ENCODE assay signal across 8 cellular contexts in genomic region chr5:139667730-139668063, GRCh38. TPM values are rescaled to one million over a fixed set of nuclear protein-coding genes. Genes with fewer than 3 reads are reported as not detected.
DNase-seq lines count a peak whose midpoint lies in the region; ATAC-seq and TF ChIP-seq lines count a peak whose summit lies in the region.

No MANE protein-coding gene starts in this region.

- peaks cover 50% of the 10 kb centered on the region for H3K4me1 Mint-ChIP-seq in HFFc6 (ENCODE audit: low read depth)

- H3K4me3 Mint-ChIP-seq in HFFc6: peak overlapping the region; percentile 75

- ATAC-seq in GM18498 (IDR thresholded peaks at IDR 0.05; ENCODE audit: unreplicated experiment): no peak

- peak; percentile 66 for DNase-seq in HFFc6
- DNase-seq in astrocyte of the hippocampus (ENCODE audit: low read depth, low spot score): peak; percentile 71
- no peak for DNase-seq in NCI-H1930 (lab: John Stamatoyannopoulos, UW)
- DNase-seq in HK-2 (ENCODE audit: unreplicated experiment): no peak
- no peak for DNase-seq in central memory CD4-positive, alpha-beta T cell

- no peaks in the 10 kb centered on the region for H3K9me3 ChIP-seq in mononuclear cell (ENCODE audit: low read depth, low read length)

- H3K27me3 Mint-ChIP-seq in HFFc6 (ENCODE audit: insufficient read depth): peaks cover 3% of the 10 kb centered on the region

- no peak overlapping the region for H2AFZ ChIP-seq in ACC112 (ENCODE audit: low read length, unreplicated experiment)

- peaks cover 5% of the 10 kb centered on the region; the same call in 1 of the 2 replicates for H3K36me3 Mint-ChIP-seq in HFFc6 (ENCODE audit: low read depth)

- H3K4me1 ChIP-seq in ACC112 (ENCODE audit: control insufficient read depth, insufficient read depth, low read length, unreplicated experiment) (peaks cover 67% of the 10 kb centered on the region), mononuclear cell (ENCODE audit: insufficient read depth, low read length) (peaks cover 99% of the 10 kb centered on the region)

- H3K27ac ChIP-seq in ACC112 (ENCODE audit: low read depth, low read length): peak overlapping the region; percentile 79

- peaks cover 96% of the 10 kb centered on the region for H3K79me2 ChIP-seq in ACC112 (ENCODE audit: control insufficient read depth, insufficient read depth, low read length, unreplicated experiment)

- no peaks in the 10 kb centered on the region for H3K9me3 Mint-ChIP-seq in HFFc6

- no peaks in the 10 kb centered on the region for H3K36me3 ChIP-seq in ACC112 (ENCODE audit: insufficient read depth, low read length)

- H3K4me3 ChIP-seq in ACC112 (ENCODE audit: low read depth, low read length) (peak overlapping the region; percentile 72), mononuclear cell (ENCODE audit: low read length) (peak overlapping the region; percentile 33)

- H3K27ac Mint-ChIP-seq in HFFc6: peak overlapping the region; percentile 92

- no peak for TF ChIP-seq CTCF in HFFc6 (IDR thresholded peaks at IDR 0.05)

- H3K27me3 ChIP-seq in ACC112 (ENCODE audit: insufficient read depth, low read length) (no peaks in the 10 kb centered on the region), mononuclear cell (ENCODE audit: insufficient read depth, low read length) (no peaks in the 10 kb centered on the region)

RNA-seq across cellular contexts. Expression of gene CXXC5, which starts 19.5 kb away (rescaled TPM):
- 10 to 100 TPM; 46.4 to 58.5 (median 49.2) TPM for total RNA-seq in HFFc6 (2021; fragmentation: NEBNext Ultra II Directional; extraction: Animal tissue kit (Norgen Biotek cat#: 25700))
- total RNA-seq in mononuclear cell: 82.8 TPM

Comparison
In these comparisons a context has a peak if more than half of its experiments do, and no peak if none do; other contexts are left out.
1. DNase-seq: peak in HFFc6 (single experiment) and astrocyte of the hippocampus (single experiment); none in NCI-H1930 (0 of 2), HK-2 (single experiment) and central memory CD4-positive, alpha-beta T cell (single experiment).